In the genomic region with DNA sequence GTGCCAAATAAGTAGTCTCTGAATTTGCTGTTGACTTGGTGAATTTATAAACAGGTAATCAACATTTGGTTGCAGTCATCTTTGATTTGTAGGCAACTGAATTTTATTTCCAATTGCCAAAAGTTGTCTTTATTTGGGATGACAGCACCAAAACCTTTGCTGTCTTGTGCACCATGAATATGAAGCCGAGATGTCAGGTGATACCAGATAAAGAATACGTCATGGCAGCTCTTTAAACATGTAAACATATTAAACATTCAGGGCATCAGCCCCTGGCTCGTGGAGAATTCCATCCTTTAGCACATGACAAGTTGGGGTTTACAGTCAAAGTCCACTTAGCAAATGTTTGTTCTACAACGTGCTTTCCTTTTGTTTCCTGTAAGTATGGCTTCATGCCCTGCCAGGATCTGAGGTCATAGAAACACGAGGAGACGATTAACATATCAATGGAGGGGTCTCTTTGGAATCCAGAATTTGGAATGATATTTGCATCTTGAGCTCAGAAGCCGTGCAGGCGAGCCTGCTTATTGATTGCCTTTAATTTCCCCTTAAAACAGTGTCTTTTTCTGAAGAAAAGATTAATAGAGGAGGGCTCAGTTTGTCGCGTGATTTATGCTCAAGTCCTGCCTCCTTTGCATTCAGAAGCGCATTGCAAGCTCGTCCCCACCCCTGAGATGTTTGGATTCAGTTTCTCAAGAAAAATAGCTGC, we compare ENCODE assay signal across 1 cellular context.
TF ChIP-seq lines count a peak whose summit lies in the region.

No MANE protein-coding gene starts in this region.

TF ChIP-seq in HepG2, 621 proteins besides CTCF, POLR2A, EP300 and RAD21 (continued from another document and continues in another):
- TF ChIP-seq PPARG (CRISPR knock-in tag; conservative IDR thresholded peaks at IDR 0.05) (peak; percentile 89), GATAD2A (CRISPR knock-in tag; IDR thresholded peaks at IDR 0.05) (peak; percentile 99), SSRP1 (CRISPR knock-in tag; IDR thresholded peaks at IDR 0.05) (peak; percentile 94), ARNT2 (CRISPR knock-in tag; IDR thresholded peaks at IDR 0.05; ENCODE audit: low read depth) (peak; percentile 87), IRF2 (CRISPR knock-in tag; IDR thresholded peaks at IDR 0.05) (peak; percentile 98), HMG20B (CRISPR knock-in tag; conservative IDR thresholded peaks at IDR 0.05) (peak; percentile 81; the same call in 1 of the 2 replicates), DNMT1 (CRISPR knock-in tag; IDR thresholded peaks at IDR 0.05) (no peak), ZNF354B (CRISPR knock-in tag; IDR thresholded peaks at IDR 0.05) (0 out of 2 replicates have a peak, but pooled peaks have one; percentile 19), TBL1XR1 (IDR thresholded peaks at IDR 0.05; ENCODE audit: borderline replicate concordance, low read length, partially characterized antibody) (peak; percentile 66), ZBTB3 (CRISPR knock-in tag; IDR thresholded peaks at IDR 0.05; ENCODE audit: borderline replicate concordance, low read depth) (peak; percentile 70; the same call in 1 of the 2 replicates), PLRG1 (conservative IDR thresholded peaks at IDR 0.05) (no peak), ZNF33A (CRISPR knock-in tag; IDR thresholded peaks at IDR 0.05; ENCODE audit: borderline replicate concordance) (peak; percentile 98; the same call in 1 of the 2 replicates), TSC22D2 (CRISPR knock-in tag; IDR thresholded peaks at IDR 0.05; ENCODE audit: borderline replicate concordance) (0 out of 2 replicates have a peak, but pooled peaks have one; percentile 39), NCOA5 (CRISPR knock-in tag; IDR thresholded peaks at IDR 0.05) (no peak), EEA1 (CRISPR knock-in tag; IDR thresholded peaks at IDR 0.05; ENCODE audit: borderline replicate concordance) (no peak), ZNF709 (CRISPR knock-in tag; IDR thresholded peaks at IDR 0.05) (no peak), RCOR2 (CRISPR knock-in tag; IDR thresholded peaks at IDR 0.05) (peak; percentile 92), ELF3 (CRISPR knock-in tag; IDR thresholded peaks at IDR 0.05) (peak; percentile 99), REPIN1 (CRISPR knock-in tag; IDR thresholded peaks at IDR 0.05; ENCODE audit: borderline replicate concordance, low read depth) (peak; percentile 81; the same call in 1 of the 2 replicates), ZSCAN20 (CRISPR knock-in tag; IDR thresholded peaks at IDR 0.05; ENCODE audit: borderline replicate concordance) (no peak), ZSCAN25 (CRISPR knock-in tag; IDR thresholded peaks at IDR 0.05) (no peak; the same call in 1 of the 2 replicates), MBNL3 (CRISPR knock-in tag; conservative IDR thresholded peaks at IDR 0.05) (no peak), TEAD3 (CRISPR knock-in tag; optimal IDR thresholded peaks at IDR 0.05; ENCODE audit: borderline replicate concordance) (peak; percentile 99), HCFC1 (IDR thresholded peaks at IDR 0.05; ENCODE audit: low read depth, low read length) (no peak), ZMYM4 (CRISPR knock-in tag; IDR thresholded peaks at IDR 0.05) (peak; percentile 96), ISX (CRISPR knock-in tag; conservative IDR thresholded peaks at IDR 0.05) (no peak), ZNF251 (CRISPR knock-in tag; IDR thresholded peaks at IDR 0.05) (no peak), MAFF (IDR thresholded peaks at IDR 0.05; ENCODE audit: low read depth, low read length) (peak; percentile 9; the same call in 1 of the 2 replicates), KDM3A (CRISPR knock-in tag; IDR thresholded peaks at IDR 0.05; ENCODE audit: low read depth) (peak; percentile 86; the same call in 1 of the 2 replicates)
- TF ChIP-seq, protein P1, sequence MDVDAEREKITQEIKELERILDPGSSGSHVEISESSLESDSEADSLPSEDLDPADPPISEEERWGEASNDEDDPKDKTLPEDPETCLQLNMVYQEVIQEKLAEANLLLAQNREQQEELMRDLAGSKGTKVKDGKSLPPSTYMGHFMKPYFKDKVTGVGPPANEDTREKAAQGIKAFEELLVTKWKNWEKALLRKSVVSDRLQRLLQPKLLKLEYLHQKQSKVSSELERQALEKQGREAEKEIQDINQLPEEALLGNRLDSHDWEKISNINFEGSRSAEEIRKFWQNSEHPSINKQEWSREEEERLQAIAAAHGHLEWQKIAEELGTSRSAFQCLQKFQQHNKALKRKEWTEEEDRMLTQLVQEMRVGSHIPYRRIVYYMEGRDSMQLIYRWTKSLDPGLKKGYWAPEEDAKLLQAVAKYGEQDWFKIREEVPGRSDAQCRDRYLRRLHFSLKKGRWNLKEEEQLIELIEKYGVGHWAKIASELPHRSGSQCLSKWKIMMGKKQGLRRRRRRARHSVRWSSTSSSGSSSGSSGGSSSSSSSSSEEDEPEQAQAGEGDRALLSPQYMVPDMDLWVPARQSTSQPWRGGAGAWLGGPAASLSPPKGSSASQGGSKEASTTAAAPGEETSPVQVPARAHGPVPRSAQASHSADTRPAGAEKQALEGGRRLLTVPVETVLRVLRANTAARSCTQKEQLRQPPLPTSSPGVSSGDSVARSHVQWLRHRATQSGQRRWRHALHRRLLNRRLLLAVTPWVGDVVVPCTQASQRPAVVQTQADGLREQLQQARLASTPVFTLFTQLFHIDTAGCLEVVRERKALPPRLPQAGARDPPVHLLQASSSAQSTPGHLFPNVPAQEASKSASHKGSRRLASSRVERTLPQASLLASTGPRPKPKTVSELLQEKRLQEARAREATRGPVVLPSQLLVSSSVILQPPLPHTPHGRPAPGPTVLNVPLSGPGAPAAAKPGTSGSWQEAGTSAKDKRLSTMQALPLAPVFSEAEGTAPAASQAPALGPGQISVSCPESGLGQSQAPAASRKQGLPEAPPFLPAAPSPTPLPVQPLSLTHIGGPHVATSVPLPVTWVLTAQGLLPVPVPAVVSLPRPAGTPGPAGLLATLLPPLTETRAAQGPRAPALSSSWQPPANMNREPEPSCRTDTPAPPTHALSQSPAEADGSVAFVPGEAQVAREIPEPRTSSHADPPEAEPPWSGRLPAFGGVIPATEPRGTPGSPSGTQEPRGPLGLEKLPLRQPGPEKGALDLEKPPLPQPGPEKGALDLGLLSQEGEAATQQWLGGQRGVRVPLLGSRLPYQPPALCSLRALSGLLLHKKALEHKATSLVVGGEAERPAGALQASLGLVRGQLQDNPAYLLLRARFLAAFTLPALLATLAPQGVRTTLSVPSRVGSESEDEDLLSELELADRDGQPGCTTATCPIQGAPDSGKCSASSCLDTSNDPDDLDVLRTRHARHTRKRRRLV (CRISPR knock-in tag; IDR thresholded peaks at IDR 0.05): peak; percentile 55; the same call in 1 of the 2 replicates
- TF ChIP-seq, protein P2, sequence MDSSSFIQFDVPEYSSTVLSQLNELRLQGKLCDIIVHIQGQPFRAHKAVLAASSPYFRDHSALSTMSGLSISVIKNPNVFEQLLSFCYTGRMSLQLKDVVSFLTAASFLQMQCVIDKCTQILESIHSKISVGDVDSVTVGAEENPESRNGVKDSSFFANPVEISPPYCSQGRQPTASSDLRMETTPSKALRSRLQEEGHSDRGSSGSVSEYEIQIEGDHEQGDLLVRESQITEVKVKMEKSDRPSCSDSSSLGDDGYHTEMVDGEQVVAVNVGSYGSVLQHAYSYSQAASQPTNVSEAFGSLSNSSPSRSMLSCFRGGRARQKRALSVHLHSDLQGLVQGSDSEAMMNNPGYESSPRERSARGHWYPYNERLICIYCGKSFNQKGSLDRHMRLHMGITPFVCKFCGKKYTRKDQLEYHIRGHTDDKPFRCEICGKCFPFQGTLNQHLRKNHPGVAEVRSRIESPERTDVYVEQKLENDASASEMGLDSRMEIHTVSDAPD (CRISPR knock-in tag; IDR thresholded peaks at IDR 0.05): peak; percentile 81; the same call in 1 of the 2 replicates
- TF ChIP-seq, protein P3, sequence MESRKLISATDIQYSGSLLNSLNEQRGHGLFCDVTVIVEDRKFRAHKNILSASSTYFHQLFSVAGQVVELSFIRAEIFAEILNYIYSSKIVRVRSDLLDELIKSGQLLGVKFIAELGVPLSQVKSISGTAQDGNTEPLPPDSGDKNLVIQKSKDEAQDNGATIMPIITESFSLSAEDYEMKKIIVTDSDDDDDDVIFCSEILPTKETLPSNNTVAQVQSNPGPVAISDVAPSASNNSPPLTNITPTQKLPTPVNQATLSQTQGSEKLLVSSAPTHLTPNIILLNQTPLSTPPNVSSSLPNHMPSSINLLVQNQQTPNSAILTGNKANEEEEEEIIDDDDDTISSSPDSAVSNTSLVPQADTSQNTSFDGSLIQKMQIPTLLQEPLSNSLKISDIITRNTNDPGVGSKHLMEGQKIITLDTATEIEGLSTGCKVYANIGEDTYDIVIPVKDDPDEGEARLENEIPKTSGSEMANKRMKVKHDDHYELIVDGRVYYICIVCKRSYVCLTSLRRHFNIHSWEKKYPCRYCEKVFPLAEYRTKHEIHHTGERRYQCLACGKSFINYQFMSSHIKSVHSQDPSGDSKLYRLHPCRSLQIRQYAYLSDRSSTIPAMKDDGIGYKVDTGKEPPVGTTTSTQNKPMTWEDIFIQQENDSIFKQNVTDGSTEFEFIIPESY (CRISPR knock-in tag; IDR thresholded peaks at IDR 0.05): peak; percentile 62; the same call in 1 of the 2 replicates
- TF ChIP-seq, protein P4, sequence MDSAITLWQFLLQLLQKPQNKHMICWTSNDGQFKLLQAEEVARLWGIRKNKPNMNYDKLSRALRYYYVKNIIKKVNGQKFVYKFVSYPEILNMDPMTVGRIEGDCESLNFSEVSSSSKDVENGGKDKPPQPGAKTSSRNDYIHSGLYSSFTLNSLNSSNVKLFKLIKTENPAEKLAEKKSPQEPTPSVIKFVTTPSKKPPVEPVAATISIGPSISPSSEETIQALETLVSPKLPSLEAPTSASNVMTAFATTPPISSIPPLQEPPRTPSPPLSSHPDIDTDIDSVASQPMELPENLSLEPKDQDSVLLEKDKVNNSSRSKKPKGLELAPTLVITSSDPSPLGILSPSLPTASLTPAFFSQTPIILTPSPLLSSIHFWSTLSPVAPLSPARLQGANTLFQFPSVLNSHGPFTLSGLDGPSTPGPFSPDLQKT (CRISPR knock-in tag; IDR thresholded peaks at IDR 0.05; ENCODE audit: borderline replicate concordance): no peak; the same call in 1 of the 2 replicates
- TF ChIP-seq, protein P5, sequence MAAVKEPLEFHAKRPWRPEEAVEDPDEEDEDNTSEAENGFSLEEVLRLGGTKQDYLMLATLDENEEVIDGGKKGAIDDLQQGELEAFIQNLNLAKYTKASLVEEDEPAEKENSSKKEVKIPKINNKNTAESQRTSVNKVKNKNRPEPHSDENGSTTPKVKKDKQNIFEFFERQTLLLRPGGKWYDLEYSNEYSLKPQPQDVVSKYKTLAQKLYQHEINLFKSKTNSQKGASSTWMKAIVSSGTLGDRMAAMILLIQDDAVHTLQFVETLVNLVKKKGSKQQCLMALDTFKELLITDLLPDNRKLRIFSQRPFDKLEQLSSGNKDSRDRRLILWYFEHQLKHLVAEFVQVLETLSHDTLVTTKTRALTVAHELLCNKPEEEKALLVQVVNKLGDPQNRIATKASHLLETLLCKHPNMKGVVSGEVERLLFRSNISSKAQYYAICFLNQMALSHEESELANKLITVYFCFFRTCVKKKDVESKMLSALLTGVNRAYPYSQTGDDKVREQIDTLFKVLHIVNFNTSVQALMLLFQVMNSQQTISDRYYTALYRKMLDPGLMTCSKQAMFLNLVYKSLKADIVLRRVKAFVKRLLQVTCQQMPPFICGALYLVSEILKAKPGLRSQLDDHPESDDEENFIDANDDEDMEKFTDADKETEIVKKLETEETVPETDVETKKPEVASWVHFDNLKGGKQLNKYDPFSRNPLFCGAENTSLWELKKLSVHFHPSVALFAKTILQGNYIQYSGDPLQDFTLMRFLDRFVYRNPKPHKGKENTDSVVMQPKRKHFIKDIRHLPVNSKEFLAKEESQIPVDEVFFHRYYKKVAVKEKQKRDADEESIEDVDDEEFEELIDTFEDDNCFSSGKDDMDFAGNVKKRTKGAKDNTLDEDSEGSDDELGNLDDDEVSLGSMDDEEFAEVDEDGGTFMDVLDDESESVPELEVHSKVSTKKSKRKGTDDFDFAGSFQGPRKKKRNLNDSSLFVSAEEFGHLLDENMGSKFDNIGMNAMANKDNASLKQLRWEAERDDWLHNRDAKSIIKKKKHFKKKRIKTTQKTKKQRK (IDR thresholded peaks at IDR 0.05; ENCODE audit: low read length): no peak
- TF ChIP-seq, protein P6, sequence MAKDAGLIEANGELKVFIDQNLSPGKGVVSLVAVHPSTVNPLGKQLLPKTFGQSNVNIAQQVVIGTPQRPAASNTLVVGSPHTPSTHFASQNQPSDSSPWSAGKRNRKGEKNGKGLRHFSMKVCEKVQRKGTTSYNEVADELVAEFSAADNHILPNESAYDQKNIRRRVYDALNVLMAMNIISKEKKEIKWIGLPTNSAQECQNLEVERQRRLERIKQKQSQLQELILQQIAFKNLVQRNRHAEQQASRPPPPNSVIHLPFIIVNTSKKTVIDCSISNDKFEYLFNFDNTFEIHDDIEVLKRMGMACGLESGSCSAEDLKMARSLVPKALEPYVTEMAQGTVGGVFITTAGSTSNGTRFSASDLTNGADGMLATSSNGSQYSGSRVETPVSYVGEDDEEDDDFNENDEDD (CRISPR knock-in tag; IDR thresholded peaks at IDR 0.05; ENCODE audit: borderline replicate concordance): peak; percentile 81; the same call in 1 of the 2 replicates
- TF ChIP-seq, protein P7, sequence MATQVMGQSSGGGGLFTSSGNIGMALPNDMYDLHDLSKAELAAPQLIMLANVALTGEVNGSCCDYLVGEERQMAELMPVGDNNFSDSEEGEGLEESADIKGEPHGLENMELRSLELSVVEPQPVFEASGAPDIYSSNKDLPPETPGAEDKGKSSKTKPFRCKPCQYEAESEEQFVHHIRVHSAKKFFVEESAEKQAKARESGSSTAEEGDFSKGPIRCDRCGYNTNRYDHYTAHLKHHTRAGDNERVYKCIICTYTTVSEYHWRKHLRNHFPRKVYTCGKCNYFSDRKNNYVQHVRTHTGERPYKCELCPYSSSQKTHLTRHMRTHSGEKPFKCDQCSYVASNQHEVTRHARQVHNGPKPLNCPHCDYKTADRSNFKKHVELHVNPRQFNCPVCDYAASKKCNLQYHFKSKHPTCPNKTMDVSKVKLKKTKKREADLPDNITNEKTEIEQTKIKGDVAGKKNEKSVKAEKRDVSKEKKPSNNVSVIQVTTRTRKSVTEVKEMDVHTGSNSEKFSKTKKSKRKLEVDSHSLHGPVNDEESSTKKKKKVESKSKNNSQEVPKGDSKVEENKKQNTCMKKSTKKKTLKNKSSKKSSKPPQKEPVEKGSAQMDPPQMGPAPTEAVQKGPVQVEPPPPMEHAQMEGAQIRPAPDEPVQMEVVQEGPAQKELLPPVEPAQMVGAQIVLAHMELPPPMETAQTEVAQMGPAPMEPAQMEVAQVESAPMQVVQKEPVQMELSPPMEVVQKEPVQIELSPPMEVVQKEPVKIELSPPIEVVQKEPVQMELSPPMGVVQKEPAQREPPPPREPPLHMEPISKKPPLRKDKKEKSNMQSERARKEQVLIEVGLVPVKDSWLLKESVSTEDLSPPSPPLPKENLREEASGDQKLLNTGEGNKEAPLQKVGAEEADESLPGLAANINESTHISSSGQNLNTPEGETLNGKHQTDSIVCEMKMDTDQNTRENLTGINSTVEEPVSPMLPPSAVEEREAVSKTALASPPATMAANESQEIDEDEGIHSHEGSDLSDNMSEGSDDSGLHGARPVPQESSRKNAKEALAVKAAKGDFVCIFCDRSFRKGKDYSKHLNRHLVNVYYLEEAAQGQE (IDR thresholded peaks at IDR 0.05; ENCODE audit: borderline replicate concordance in 1 of 2, low read depth in 1 of 2, low read length in 2 of 2): peak in 1 of 2 experiments; percentile 72; a peak in 1 of 4 replicates
